In genomic region chr4:96366632-96367031, GRCh38 we compare ENCODE assay signal across 8 cellular contexts.
"Had no signal": no experiment of that assay in that cellular context is flagged by ENCODE, and none has a peak within 500 bp of the region (broad histone marks: within the 10 kb centered on the region; RNA-seq: fewer than 3 reads in every experiment).

No MANE protein-coding gene starts in this region.

- DNase-seq: H9, HCEC 1CT, KBM-7 had no signal

- H3K4me2 ChIP-seq: GM23338, KMS-11 had no signal

- H3K27ac ChIP-seq: KMS-11 had no signal

- H3K4me3 ChIP-seq: GM23338 had no signal

- H3K27ac Mint-ChIP-seq: GM23338 had no signal

- H2AFZ ChIP-seq: GM23338 had no signal

- H3K4me3 Mint-ChIP-seq: GM23338, H9 had no signal

- H3K9ac ChIP-seq: KMS-11 had no signal

- FAIRE-seq: H1, H54, HTR-8/SVneo had no signal

- ATAC-seq: GM23338 had no signal
